Comparison of ENCODE assay signal across 2 cellular contexts in the genomic region with DNA sequence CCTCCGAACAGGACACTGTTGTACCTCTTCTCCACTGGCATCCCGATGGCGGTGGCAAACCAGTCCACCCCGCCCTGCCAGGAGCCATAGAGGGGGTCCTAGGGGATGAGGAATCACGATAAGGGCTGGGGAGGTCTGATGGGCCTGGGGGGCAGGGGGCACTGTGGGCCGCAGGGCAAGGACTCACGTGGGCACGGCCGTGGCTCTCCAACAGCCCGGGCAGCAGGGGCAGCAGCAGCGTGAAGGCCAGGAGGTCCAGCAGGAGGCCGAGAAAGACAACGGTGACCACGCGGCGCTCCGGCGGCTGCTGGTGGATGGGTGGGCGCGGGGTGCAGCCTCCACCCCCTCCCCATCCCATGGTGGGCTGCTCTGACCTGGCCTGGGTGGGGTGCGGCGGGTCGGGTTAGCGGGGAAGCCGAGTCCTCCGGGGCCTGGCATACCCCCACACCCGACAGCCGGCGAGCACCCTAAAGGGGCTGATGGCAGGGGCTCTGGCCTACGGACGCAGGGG.
A peak's percentile ranks its signal among the peaks of the same experiment; 100 is the strongest.
TF ChIP-seq lines count a peak whose summit lies in the region.

No MANE protein-coding gene starts in this region.

TF ChIP-seq in K562, 482 proteins besides CTCF, POLR2A, EP300 and RAD21 (continued from another document and continues in another):
- TF ChIP-seq, protein P1, sequence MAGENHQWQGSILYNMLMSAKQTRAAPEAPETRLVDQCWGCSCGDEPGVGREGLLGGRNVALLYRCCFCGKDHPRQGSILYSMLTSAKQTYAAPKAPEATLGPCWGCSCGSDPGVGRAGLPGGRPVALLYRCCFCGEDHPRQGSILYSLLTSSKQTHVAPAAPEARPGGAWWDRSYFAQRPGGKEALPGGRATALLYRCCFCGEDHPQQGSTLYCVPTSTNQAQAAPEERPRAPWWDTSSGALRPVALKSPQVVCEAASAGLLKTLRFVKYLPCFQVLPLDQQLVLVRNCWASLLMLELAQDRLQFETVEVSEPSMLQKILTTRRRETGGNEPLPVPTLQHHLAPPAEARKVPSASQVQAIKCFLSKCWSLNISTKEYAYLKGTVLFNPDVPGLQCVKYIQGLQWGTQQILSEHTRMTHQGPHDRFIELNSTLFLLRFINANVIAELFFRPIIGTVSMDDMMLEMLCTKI (IDR thresholded peaks at IDR 0.05; ENCODE audit: partially characterized antibody): no peak
- no peak for TF ChIP-seq ZFP1 (CRISPR knock-in tag; IDR thresholded peaks at IDR 0.05)
- TF ChIP-seq SRSF3 (IDR thresholded peaks at IDR 0.05; ENCODE audit: insufficient read depth, low read length): no peak
- TF ChIP-seq, protein P2, sequence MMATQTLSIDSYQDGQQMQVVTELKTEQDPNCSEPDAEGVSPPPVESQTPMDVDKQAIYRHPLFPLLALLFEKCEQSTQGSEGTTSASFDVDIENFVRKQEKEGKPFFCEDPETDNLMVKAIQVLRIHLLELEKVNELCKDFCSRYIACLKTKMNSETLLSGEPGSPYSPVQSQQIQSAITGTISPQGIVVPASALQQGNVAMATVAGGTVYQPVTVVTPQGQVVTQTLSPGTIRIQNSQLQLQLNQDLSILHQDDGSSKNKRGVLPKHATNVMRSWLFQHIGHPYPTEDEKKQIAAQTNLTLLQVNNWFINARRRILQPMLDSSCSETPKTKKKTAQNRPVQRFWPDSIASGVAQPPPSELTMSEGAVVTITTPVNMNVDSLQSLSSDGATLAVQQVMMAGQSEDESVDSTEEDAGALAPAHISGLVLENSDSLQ (IDR thresholded peaks at IDR 0.05): no peak
- TF ChIP-seq, protein P3, sequence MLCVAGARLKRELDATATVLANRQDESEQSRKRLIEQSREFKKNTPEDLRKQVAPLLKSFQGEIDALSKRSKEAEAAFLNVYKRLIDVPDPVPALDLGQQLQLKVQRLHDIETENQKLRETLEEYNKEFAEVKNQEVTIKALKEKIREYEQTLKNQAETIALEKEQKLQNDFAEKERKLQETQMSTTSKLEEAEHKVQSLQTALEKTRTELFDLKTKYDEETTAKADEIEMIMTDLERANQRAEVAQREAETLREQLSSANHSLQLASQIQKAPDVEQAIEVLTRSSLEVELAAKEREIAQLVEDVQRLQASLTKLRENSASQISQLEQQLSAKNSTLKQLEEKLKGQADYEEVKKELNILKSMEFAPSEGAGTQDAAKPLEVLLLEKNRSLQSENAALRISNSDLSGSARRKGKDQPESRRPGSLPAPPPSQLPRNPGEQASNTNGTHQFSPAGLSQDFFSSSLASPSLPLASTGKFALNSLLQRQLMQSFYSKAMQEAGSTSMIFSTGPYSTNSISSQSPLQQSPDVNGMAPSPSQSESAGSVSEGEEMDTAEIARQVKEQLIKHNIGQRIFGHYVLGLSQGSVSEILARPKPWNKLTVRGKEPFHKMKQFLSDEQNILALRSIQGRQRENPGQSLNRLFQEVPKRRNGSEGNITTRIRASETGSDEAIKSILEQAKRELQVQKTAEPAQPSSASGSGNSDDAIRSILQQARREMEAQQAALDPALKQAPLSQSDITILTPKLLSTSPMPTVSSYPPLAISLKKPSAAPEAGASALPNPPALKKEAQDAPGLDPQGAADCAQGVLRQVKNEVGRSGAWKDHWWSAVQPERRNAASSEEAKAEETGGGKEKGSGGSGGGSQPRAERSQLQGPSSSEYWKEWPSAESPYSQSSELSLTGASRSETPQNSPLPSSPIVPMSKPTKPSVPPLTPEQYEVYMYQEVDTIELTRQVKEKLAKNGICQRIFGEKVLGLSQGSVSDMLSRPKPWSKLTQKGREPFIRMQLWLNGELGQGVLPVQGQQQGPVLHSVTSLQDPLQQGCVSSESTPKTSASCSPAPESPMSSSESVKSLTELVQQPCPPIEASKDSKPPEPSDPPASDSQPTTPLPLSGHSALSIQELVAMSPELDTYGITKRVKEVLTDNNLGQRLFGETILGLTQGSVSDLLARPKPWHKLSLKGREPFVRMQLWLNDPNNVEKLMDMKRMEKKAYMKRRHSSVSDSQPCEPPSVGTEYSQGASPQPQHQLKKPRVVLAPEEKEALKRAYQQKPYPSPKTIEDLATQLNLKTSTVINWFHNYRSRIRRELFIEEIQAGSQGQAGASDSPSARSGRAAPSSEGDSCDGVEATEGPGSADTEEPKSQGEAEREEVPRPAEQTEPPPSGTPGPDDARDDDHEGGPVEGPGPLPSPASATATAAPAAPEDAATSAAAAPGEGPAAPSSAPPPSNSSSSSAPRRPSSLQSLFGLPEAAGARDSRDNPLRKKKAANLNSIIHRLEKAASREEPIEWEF (CRISPR knock-in tag; IDR thresholded peaks at IDR 0.05): no peak
- TF ChIP-seq NFATC3 (IDR thresholded peaks at IDR 0.05): no peak
- TF ChIP-seq NR4A1 (CRISPR knock-in tag; IDR thresholded peaks at IDR 0.05): no peak
- TF ChIP-seq NR4A1 (tag; IDR thresholded peaks at IDR 0.05): no peak
- TF ChIP-seq, protein P4, sequence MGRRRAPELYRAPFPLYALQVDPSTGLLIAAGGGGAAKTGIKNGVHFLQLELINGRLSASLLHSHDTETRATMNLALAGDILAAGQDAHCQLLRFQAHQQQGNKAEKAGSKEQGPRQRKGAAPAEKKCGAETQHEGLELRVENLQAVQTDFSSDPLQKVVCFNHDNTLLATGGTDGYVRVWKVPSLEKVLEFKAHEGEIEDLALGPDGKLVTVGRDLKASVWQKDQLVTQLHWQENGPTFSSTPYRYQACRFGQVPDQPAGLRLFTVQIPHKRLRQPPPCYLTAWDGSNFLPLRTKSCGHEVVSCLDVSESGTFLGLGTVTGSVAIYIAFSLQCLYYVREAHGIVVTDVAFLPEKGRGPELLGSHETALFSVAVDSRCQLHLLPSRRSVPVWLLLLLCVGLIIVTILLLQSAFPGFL (CRISPR knock-in tag; IDR thresholded peaks at IDR 0.05): no peak
- TF ChIP-seq, protein P5, sequence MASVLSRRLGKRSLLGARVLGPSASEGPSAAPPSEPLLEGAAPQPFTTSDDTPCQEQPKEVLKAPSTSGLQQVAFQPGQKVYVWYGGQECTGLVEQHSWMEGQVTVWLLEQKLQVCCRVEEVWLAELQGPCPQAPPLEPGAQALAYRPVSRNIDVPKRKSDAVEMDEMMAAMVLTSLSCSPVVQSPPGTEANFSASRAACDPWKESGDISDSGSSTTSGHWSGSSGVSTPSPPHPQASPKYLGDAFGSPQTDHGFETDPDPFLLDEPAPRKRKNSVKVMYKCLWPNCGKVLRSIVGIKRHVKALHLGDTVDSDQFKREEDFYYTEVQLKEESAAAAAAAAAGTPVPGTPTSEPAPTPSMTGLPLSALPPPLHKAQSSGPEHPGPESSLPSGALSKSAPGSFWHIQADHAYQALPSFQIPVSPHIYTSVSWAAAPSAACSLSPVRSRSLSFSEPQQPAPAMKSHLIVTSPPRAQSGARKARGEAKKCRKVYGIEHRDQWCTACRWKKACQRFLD (CRISPR knock-in tag; IDR thresholded peaks at IDR 0.05): no peak
- TF ChIP-seq RBM14 (IDR thresholded peaks at IDR 0.05; ENCODE audit: borderline replicate concordance, insufficient read depth, low read depth, low read length): no peak

TF ChIP-seq in HepG2, 621 proteins besides CTCF, POLR2A, EP300 and RAD21 (continued from another document and continues in another):
- TF ChIP-seq, protein P6, sequence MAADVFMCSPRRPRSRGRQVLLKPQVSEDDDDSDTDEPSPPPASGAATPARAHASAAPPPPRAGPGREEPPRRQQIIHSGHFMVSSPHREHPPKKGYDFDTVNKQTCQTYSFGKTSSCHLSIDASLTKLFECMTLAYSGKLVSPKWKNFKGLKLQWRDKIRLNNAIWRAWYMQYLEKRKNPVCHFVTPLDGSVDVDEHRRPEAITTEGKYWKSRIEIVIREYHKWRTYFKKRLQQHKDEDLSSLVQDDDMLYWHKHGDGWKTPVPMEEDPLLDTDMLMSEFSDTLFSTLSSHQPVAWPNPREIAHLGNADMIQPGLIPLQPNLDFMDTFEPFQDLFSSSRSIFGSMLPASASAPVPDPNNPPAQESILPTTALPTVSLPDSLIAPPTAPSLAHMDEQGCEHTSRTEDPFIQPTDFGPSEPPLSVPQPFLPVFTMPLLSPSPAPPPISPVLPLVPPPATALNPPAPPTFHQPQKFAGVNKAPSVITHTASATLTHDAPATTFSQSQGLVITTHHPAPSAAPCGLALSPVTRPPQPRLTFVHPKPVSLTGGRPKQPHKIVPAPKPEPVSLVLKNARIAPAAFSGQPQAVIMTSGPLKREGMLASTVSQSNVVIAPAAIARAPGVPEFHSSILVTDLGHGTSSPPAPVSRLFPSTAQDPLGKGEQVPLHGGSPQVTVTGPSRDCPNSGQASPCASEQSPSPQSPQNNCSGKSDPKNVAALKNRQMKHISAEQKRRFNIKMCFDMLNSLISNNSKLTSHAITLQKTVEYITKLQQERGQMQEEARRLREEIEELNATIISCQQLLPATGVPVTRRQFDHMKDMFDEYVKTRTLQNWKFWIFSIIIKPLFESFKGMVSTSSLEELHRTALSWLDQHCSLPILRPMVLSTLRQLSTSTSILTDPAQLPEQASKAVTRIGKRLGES (CRISPR knock-in tag; IDR thresholded peaks at IDR 0.05; ENCODE audit: borderline replicate concordance): no peak
- TF ChIP-seq, protein P7, sequence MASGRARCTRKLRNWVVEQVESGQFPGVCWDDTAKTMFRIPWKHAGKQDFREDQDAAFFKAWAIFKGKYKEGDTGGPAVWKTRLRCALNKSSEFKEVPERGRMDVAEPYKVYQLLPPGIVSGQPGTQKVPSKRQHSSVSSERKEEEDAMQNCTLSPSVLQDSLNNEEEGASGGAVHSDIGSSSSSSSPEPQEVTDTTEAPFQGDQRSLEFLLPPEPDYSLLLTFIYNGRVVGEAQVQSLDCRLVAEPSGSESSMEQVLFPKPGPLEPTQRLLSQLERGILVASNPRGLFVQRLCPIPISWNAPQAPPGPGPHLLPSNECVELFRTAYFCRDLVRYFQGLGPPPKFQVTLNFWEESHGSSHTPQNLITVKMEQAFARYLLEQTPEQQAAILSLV (CRISPR knock-in tag; IDR thresholded peaks at IDR 0.05; ENCODE audit: borderline replicate concordance): no peak
- TF ChIP-seq ZNF292 (CRISPR knock-in tag; IDR thresholded peaks at IDR 0.05; ENCODE audit: borderline replicate concordance, low read depth): no peak
- no peak for TF ChIP-seq HNF4A (CRISPR knock-in tag; IDR thresholded peaks at IDR 0.05)
- TF ChIP-seq TOE1 (CRISPR knock-in tag; IDR thresholded peaks at IDR 0.05): no peak
- TF ChIP-seq ZNF790 (CRISPR knock-in tag; IDR thresholded peaks at IDR 0.05; ENCODE audit: borderline replicate concordance): no peak
- TF ChIP-seq SUZ12 (IDR thresholded peaks at IDR 0.05; ENCODE audit: low read depth, low read length): no peak
- no peak for TF ChIP-seq MTF1 (CRISPR knock-in tag; IDR thresholded peaks at IDR 0.05)
- no peak for TF ChIP-seq BRCA1 (CRISPR knock-in tag; IDR thresholded peaks at IDR 0.05)
- no peak for TF ChIP-seq ZNF530 (CRISPR knock-in tag; IDR thresholded peaks at IDR 0.05; ENCODE audit: low read depth)
- TF ChIP-seq NAIF1 (CRISPR knock-in tag; IDR thresholded peaks at IDR 0.05; ENCODE audit: borderline replicate concordance): no peak
- no peak for TF ChIP-seq ZMAT3 (CRISPR knock-in tag; conservative IDR thresholded peaks at IDR 0.05)
- TF ChIP-seq, protein P8, sequence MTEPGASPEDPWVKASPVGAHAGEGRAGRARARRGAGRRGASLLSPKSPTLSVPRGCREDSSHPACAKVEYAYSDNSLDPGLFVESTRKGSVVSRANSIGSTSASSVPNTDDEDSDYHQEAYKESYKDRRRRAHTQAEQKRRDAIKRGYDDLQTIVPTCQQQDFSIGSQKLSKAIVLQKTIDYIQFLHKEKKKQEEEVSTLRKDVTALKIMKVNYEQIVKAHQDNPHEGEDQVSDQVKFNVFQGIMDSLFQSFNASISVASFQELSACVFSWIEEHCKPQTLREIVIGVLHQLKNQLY (CRISPR knock-in tag; IDR thresholded peaks at IDR 0.05): no peak
- TF ChIP-seq, protein P9, sequence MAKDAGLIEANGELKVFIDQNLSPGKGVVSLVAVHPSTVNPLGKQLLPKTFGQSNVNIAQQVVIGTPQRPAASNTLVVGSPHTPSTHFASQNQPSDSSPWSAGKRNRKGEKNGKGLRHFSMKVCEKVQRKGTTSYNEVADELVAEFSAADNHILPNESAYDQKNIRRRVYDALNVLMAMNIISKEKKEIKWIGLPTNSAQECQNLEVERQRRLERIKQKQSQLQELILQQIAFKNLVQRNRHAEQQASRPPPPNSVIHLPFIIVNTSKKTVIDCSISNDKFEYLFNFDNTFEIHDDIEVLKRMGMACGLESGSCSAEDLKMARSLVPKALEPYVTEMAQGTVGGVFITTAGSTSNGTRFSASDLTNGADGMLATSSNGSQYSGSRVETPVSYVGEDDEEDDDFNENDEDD (CRISPR knock-in tag; IDR thresholded peaks at IDR 0.05; ENCODE audit: borderline replicate concordance): no peak
- no peak for TF ChIP-seq NKX3-1 (CRISPR knock-in tag; IDR thresholded peaks at IDR 0.05)
- TF ChIP-seq, protein P10, sequence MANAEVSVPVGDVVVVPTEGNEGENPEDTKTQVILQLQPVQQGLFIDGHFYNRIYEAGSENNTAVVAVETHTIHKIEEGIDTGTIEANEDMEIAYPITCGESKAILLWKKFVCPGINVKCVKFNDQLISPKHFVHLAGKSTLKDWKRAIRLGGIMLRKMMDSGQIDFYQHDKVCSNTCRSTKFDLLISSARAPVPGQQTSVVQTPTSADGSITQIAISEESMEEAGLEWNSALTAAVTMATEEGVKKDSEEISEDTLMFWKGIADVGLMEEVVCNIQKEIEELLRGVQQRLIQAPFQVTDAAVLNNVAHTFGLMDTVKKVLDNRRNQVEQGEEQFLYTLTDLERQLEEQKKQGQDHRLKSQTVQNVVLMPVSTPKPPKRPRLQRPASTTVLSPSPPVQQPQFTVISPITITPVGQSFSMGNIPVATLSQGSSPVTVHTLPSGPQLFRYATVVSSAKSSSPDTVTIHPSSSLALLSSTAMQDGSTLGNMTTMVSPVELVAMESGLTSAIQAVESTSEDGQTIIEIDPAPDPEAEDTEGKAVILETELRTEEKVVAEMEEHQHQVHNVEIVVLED (CRISPR knock-in tag; IDR thresholded peaks at IDR 0.05; ENCODE audit: borderline replicate concordance): no peak
- 0 out of 2 replicates have a peak, but pooled peaks have one; percentile 12 for TF ChIP-seq ZNF776 (CRISPR knock-in tag; IDR thresholded peaks at IDR 0.05)
- TF ChIP-seq SOX6 (IDR thresholded peaks at IDR 0.05): no peak
- no peak for TF ChIP-seq SOX6 (CRISPR knock-in tag; IDR thresholded peaks at IDR 0.05)
- TF ChIP-seq FOXK1 (CRISPR knock-in tag; IDR thresholded peaks at IDR 0.05; ENCODE audit: borderline replicate concordance, low read depth): no peak
- TF ChIP-seq IKZF1 (IDR thresholded peaks at IDR 0.05): no peak
- no peak for TF ChIP-seq CBX2 (IDR thresholded peaks at IDR 0.05; ENCODE audit: low read depth, low read length)
- TF ChIP-seq CBX2 (CRISPR knock-in tag; IDR thresholded peaks at IDR 0.05; ENCODE audit: low read depth): no peak
- TF ChIP-seq PITX1 (CRISPR knock-in tag; IDR thresholded peaks at IDR 0.05): 0 out of 2 replicates have a peak, but pooled peaks have one; percentile 16
- no peak for TF ChIP-seq MEIS1 (CRISPR knock-in tag; IDR thresholded peaks at IDR 0.05; ENCODE audit: borderline replicate concordance)
- 0 out of 2 replicates have a peak, but pooled peaks have one; percentile 39 for TF ChIP-seq RBFOX2 (IDR thresholded peaks at IDR 0.05; ENCODE audit: low read depth, low read length)
- peak; percentile 78; the same call in 1 of the 2 replicates for TF ChIP-seq KDM2A (CRISPR knock-in tag; IDR thresholded peaks at IDR 0.05; ENCODE audit: borderline replicate concordance, low read depth)
- TF ChIP-seq ZNF333 (CRISPR knock-in tag; IDR thresholded peaks at IDR 0.05; ENCODE audit: borderline replicate concordance): no peak
- TF ChIP-seq, protein P11, sequence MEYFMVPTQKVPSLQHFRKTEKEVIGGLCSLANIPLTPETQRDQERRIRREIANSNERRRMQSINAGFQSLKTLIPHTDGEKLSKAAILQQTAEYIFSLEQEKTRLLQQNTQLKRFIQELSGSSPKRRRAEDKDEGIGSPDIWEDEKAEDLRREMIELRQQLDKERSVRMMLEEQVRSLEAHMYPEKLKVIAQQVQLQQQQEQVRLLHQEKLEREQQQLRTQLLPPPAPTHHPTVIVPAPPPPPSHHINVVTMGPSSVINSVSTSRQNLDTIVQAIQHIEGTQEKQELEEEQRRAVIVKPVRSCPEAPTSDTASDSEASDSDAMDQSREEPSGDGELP (IDR thresholded peaks at IDR 0.05; ENCODE audit: borderline replicate concordance, low read depth): no peak
- TF ChIP-seq CREB1 (IDR thresholded peaks at IDR 0.05): no peak
- TF ChIP-seq CREB1 (CRISPR knock-in tag; IDR thresholded peaks at IDR 0.05): no peak
- no peak for TF ChIP-seq ZNF331 (CRISPR knock-in tag; IDR thresholded peaks at IDR 0.05)
- TF ChIP-seq ZNF24 (IDR thresholded peaks at IDR 0.05): no peak
